Comparison of ENCODE assay signal across 8 cellular contexts in the genomic region with DNA sequence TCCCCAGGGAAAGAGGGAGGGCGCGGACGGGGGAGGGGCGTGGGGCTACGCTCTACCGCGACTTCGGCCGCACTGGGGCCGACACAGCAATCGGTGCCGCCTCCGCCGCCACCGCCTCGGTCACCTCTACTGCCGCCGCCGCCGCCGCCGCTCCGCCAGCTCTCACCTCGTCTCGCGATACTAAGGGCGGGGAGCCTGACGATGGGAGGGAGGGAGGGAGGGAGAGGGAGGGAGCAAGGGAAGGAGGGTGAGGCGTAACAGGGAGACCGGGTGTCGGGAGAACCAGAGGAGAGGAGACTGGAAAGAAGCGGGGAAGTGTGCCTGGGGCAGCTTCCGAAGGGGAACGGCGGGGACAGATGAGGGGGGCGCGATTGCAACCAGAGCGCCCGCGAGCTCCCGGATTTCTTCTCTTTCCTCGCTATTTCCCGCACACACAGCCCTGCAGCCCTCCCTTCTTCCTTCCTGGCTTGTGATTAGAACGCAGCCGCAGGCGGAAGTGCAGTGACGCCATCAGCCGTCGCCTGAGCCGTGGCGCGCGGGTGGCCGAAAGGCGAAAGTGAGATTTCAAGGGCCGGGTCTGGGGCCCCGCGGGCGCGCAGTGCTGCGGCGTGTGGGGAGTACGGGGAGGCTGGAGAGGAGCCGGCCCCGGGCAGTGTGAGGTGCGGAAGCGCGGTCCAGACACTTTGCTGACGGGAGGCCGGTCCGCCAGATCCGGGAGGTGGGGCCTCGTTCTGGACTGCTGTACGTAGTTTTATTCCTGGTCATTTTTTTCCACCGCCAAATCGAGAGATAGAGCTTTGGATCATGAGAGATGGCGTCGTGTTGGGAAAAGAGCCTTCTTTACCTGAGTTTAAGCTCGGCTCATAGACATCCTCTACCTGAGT. TPM values are rescaled to one million over a fixed set of nuclear protein-coding genes. Genes with fewer than 3 reads are reported as not detected.
DNase-seq lines count a peak whose midpoint lies in the region; ATAC-seq, FAIRE-seq and TF ChIP-seq lines count a peak whose summit lies in the region.

A gene with protein sequence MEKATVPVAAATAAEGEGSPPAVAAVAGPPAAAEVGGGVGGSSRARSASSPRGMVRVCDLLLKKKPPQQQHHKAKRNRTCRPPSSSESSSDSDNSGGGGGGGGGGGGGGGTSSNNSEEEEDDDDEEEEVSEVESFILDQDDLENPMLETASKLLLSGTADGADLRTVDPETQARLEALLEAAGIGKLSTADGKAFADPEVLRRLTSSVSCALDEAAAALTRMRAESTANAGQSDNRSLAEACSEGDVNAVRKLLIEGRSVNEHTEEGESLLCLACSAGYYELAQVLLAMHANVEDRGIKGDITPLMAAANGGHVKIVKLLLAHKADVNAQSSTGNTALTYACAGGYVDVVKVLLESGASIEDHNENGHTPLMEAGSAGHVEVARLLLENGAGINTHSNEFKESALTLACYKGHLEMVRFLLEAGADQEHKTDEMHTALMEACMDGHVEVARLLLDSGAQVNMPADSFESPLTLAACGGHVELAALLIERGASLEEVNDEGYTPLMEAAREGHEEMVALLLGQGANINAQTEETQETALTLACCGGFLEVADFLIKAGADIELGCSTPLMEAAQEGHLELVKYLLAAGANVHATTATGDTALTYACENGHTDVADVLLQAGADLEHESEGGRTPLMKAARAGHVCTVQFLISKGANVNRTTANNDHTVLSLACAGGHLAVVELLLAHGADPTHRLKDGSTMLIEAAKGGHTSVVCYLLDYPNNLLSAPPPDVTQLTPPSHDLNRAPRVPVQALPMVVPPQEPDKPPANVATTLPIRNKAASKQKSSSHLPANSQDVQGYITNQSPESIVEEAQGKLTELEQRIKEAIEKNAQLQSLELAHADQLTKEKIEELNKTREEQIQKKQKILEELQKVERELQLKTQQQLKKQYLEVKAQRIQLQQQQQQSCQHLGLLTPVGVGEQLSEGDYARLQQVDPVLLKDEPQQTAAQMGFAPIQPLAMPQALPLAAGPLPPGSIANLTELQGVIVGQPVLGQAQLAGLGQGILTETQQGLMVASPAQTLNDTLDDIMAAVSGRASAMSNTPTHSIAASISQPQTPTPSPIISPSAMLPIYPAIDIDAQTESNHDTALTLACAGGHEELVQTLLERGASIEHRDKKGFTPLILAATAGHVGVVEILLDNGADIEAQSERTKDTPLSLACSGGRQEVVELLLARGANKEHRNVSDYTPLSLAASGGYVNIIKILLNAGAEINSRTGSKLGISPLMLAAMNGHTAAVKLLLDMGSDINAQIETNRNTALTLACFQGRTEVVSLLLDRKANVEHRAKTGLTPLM (N-terminal part only) (minus strand): TSS at position 131 of the 884 bp plus-strand sequence. CDS start 130 bp downstream, at position 1.

- peak; percentile 91 for DNase-seq in AG20443 (ENCODE audit: low spot score)
- DNase-seq in NCI-H446 treated with DMSO at 0.1 percent for 48 hours (lab: John Stamatoyannopoulos, UW) = peak; percentile 74
- peak; percentile 90 for DNase-seq in activated CD4-positive, CD25-positive, alpha-beta regulatory T cell treated with anti-CD3 and anti-CD28 coated beads, Interleukin-2, amount 50 U/mL, for 72 hours
- DNase-seq in cerebellar nuclear complex (lab: John Stamatoyannopoulos, UW) = peak; percentile 20 to 63
- DNase-seq in kidney = peak; percentile 97
- peak; percentile 92 for DNase-seq in stimulated activated CD4-positive, alpha-beta T cell treated with anti-CD3 and anti-CD28 coated beads, Interleukin-15, amount 100 ng/mL, for 24 hours

- intact Hi-C loops in kidney (cut with DNase I) = no loop called here

- no peak for FAIRE-seq in kidney (lab: Jason Lieb, UNC)

- ATAC-seq in GM19035 (IDR thresholded peaks at IDR 0.05; ENCODE audit: unreplicated experiment) = peak; percentile 79
- ATAC-seq in HG03354 (IDR thresholded peaks at IDR 0.05; ENCODE audit: poor library complexity, severe bottlenecking, unreplicated experiment) = peak; percentile 82

- peak within 1 kb of the TSS; percentile 98 for H3K27ac ChIP-seq in kidney (ENCODE audit: low read depth in 2 of 2, low read length in 2 of 2)

- H3K9me3 ChIP-seq in kidney (ENCODE audit: control insufficient read depth in 1 of 2, low read length in 2 of 2) = no peaks in the 10 kb centered on the region

- H3K4me1 ChIP-seq in kidney (ENCODE audit: control insufficient read depth in 1 of 2, insufficient read depth in 1 of 2, low read depth in 1 of 2, low read length in 2 of 2) = peaks cover 8 to 10% of the 10 kb centered on the region in 2 donors

- TF ChIP-seq CTCF in kidney (IDR thresholded peaks at IDR 0.05; ENCODE audit: borderline replicate concordance, extremely low read depth, insufficient read depth) = peak; percentile 26

- H3K9ac ChIP-seq in kidney (ENCODE audit: low read length in 2 of 2) = peak within 1 kb of the TSS; percentile 85 to 90

- no peaks in the 10 kb centered on the region for H3K36me3 ChIP-seq in kidney (ENCODE audit: control insufficient read depth in 1 of 2, insufficient read depth in 2 of 2, low read length in 2 of 2)

- peak within 1 kb of the TSS; percentile 82 to 87 for H3K4me3 ChIP-seq in kidney (ENCODE audit: low read length in 2 of 2)

RNA-seq across cellular contexts. Expression of the gene that starts here (rescaled TPM):
- 67.7 TPM for total RNA-seq in kidney
- 13.3 TPM for polyA plus RNA-seq in kidney (ENCODE audit: insufficient read depth, low read depth, low replicate concordance)

Comparison
In these comparisons a context has a peak if more than half of its experiments do, and no peak if none do; other contexts are left out.
1. Peak in every context shown above with its lines: DNase-seq, ATAC-seq, H3K4me3 ChIP-seq and H3K27ac ChIP-seq.
2. DNase-seq: peak in every context shown above with its lines; median percentile 97 in kidney; 92 in stimulated activated CD4-positive, alpha-beta T cell treated with anti-CD3 and anti-CD28 coated beads, Interleukin-15, amount 100 ng/mL, for 24 hours; 91 in AG20443; 90 in activated CD4-positive, CD25-positive, alpha-beta regulatory T cell treated with anti-CD3 and anti-CD28 coated beads, Interleukin-2, amount 50 U/mL, for 72 hours; 74 in NCI-H446 treated with DMSO at 0.1 percent for 48 hours; 42 in cerebellar nuclear complex.